Comparison of ENCODE assay signal across 12 cellular contexts in the genomic region with DNA sequence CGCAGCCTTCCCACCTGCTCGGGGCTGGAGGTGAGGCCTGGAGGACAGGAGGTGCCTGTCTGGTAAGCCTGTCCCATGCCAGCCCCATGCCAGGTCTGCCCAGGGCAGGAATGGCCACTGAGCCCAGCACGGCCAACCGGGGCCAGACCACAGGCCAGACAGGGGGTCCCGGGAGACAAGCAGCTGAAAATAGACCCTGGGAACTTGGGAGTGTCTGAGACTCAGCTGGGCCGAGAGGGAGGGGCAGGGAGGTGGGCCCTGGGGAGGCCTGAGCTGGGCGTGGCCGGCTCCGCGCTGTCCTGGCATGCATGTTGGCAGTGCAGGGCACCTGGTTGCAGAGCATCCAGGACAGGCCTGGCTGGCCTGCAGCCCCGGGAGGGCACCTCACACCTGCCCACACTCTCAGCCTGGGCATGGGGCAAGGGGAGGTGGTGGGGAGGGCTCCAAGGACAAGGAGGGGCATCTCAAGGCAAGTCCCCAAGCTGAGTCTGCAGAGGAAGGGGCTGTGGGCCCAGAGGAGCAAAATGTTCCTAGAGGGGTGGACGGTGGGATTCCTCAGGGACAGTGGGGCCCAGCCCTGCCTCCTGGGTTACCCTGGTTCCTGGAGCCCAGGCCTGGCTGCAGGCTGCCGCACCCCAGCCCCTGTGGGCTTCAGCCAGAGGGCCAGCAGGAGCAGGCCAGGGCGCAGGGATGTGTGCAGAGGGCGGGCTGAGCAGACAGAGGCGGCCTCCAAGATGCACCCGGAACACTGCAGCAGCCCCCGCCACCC. TPM values are rescaled to one million over a fixed set of nuclear protein-coding genes. Genes with fewer than 3 reads are reported as not detected.
A peak's percentile ranks its signal among the peaks of the same experiment; 100 is the strongest.
DNase-seq lines count a peak whose midpoint lies in the region; ATAC-seq, FAIRE-seq and TF ChIP-seq lines count a peak whose summit lies in the region.
"Had no signal": no experiment of that assay in that cellular context is flagged by ENCODE, and none has a peak within 500 bp of the region (broad histone marks: within the 10 kb centered on the region; RNA-seq: fewer than 3 reads in every experiment).

No MANE protein-coding gene starts in this region.

- no peak for ATAC-seq in HCT116
- ATAC-seq in stimulated activated effector memory CD8-positive, alpha-beta T cell treated with anti-CD3 and anti-CD28 coated beads, Interleukin-12 subunit alpha, Interleukin-12 subunit beta, amount 100 ng/mL, for 72 hours, result no peak
- ATAC-seq in HG03139 (IDR thresholded peaks at IDR 0.05; ENCODE audit: unreplicated experiment), result no peak
- ATAC-seq in GM19397 (IDR thresholded peaks at IDR 0.05; ENCODE audit: unreplicated experiment), result no peak

- H3K27me3 Mint-ChIP-seq in activated CD4-positive, alpha-beta memory T cell treated with anti-CD3 and anti-CD28 coated beads for 36 hours, result peaks cover 9% of the 10 kb centered on the region

- no peaks in the 10 kb centered on the region for H4K20me1 ChIP-seq in HCT116 (ENCODE audit: insufficient read depth)

- no peaks in the 10 kb centered on the region for H3K36me3 Mint-ChIP-seq in activated CD4-positive, alpha-beta memory T cell treated with anti-CD3 and anti-CD28 coated beads for 36 hours
- H3K36me3 Mint-ChIP-seq in stimulated activated effector memory CD8-positive, alpha-beta T cell treated with anti-CD3 and anti-CD28 coated beads, Interleukin-12 subunit alpha, Interleukin-12 subunit beta, amount 100 ng/mL, for 72 hours, result peaks cover 42% of the 10 kb centered on the region

- no peaks in the 10 kb centered on the region for H3K27me3 ChIP-seq in HCT116 (ENCODE audit: insufficient read depth, low read length)

- H3K9me3 Mint-ChIP-seq in activated CD4-positive, alpha-beta memory T cell treated with anti-CD3 and anti-CD28 coated beads for 36 hours, result no peaks in the 10 kb centered on the region
- H3K9me3 Mint-ChIP-seq in stimulated activated effector memory CD8-positive, alpha-beta T cell treated with anti-CD3 and anti-CD28 coated beads, Interleukin-12 subunit alpha, Interleukin-12 subunit beta, amount 100 ng/mL, for 72 hours, result no peaks in the 10 kb centered on the region
- H3K9me3 Mint-ChIP-seq: stimulated activated naive CD8-positive, alpha-beta T cell treated with anti-CD3 and anti-CD28 coated beads, Interleukin-15, Interleukin-2, amounts not matched to agents 100 ng/mL and 50 ng/mL, for 24 hours had no signal

- intact Hi-C loops in HCT116 (cut with micrococcal nuclease), result no loop called here
- intact Hi-C loops in activated CD4-positive, alpha-beta memory T cell treated with anti-CD3 and anti-CD28 coated beads for 36 hours (cut with micrococcal nuclease), result no loop called here
- intact Hi-C loops in kidney (cut with DNase I), result no loop called here

- BruUV-seq in HCT116 (replicated peaks; lab: Mats Ljungman, UMichigan), result no TSS peak

- DNase-seq in HCT116 (ENCODE audit: low read depth, low spot score), result no peak
- DNase-seq in activated CD4-positive, alpha-beta memory T cell treated with anti-CD3 and anti-CD28 coated beads for 36 hours, result no peak
- no peak for DNase-seq in kidney
- DNase-seq in stimulated activated effector memory CD8-positive, alpha-beta T cell treated with anti-CD3 and anti-CD28 coated beads, Interleukin-12 subunit alpha, Interleukin-12 subunit beta, amount 100 ng/mL, for 72 hours (ENCODE audit: low spot score in 2 of 2), result no peak
- DNase-seq in NCI-H1436 treated with DMSO at 0.1 percent for 48 hours (lab: John Stamatoyannopoulos, UW), result no peak
- DNase-seq: islet precursor cell; NCI-H524; stimulated activated CD4-positive, alpha-beta T cell treated with anti-CD3 and anti-CD28 coated beads, Interleukin-12 subunit alpha, Interleukin-12 subunit beta, amount 100 ng/mL, for 4 hours had no signal

- no peak overlapping the region for H2AFZ ChIP-seq in HCT116 (ENCODE audit: low read depth, low read length, poor library complexity, severe bottlenecking)

- CTCF ChIA-PET in HCT116 (lab: Charles Lee), result no interaction called here
- CTCF ChIA-PET in activated CD4-positive, alpha-beta memory T cell treated with anti-CD3 and anti-CD28 coated beads for 36 hours (lab: Charles Lee), result interaction anchor here (3.2 kb wide), 1 partner anchor 7 kb away, joined by 177 read pairs; the partner anchor contains the start of gene TEDC1

- no peaks in the 10 kb centered on the region for H3K9me3 ChIP-seq in HCT116 (ENCODE audit: control insufficient read depth in 1 of 2, insufficient read depth in 1 of 2, low read depth in 1 of 2, low read length in 2 of 2)
- no peaks in the 10 kb centered on the region for H3K9me3 ChIP-seq in kidney (ENCODE audit: control insufficient read depth in 1 of 2, low read length in 2 of 2)

- no peaks in the 10 kb centered on the region for H3K9me2 ChIP-seq in HCT116 (ENCODE audit: insufficient read depth)

- no peaks in the 10 kb centered on the region for H3K36me3 ChIP-seq in HCT116 (ENCODE audit: control insufficient read depth in 1 of 2, insufficient read depth in 2 of 2, low read length in 2 of 2)
- H3K36me3 ChIP-seq in kidney (ENCODE audit: control insufficient read depth in 1 of 2, insufficient read depth in 2 of 2, low read length in 2 of 2), result peaks cover 0 to 5% of the 10 kb centered on the region in 2 donors

- H3K79me2 ChIP-seq in HCT116 (ENCODE audit: insufficient read depth, low read length), result peaks cover 5% of the 10 kb centered on the region; the same call in 1 of the 2 replicates

- peaks cover 59% of the 10 kb centered on the region for H3K4me1 Mint-ChIP-seq in activated CD4-positive, alpha-beta memory T cell treated with anti-CD3 and anti-CD28 coated beads for 36 hours (ENCODE audit: low read depth)
- H3K4me1 Mint-ChIP-seq in stimulated activated effector memory CD8-positive, alpha-beta T cell treated with anti-CD3 and anti-CD28 coated beads, Interleukin-12 subunit alpha, Interleukin-12 subunit beta, amount 100 ng/mL, for 72 hours, result peaks cover 52% of the 10 kb centered on the region

- no peak for TF ChIP-seq POLR2A in HCT116 (IDR thresholded peaks at IDR 0.05; ENCODE audit: borderline replicate concordance, extremely low read depth, insufficient read depth, insufficient read length)

- FAIRE-seq in kidney (lab: Jason Lieb, UNC), result no peak
- FAIRE-seq: endometrium had no signal

- H3K9ac ChIP-seq in HCT116 (ENCODE audit: low read length) (peak overlapping the region; percentile 99; the same call in 1 of the 2 replicates), kidney (ENCODE audit: low read length in 2 of 2) (no peak overlapping the region)

- H3K27ac ChIP-seq in HCT116 (ENCODE audit: low read depth, low read length) (no peak overlapping the region; the same call in 1 of the 2 replicates), kidney (ENCODE audit: low read depth in 2 of 2, low read length in 2 of 2) (peak overlapping the region; percentile 96 to 99)

- RAD21 ChIA-PET in HCT116 (lab: Charles Lee; ENCODE audit: low non-redundant PET in 1 of 2, low total read pairs in 2 of 2, uncharacterized antibody in 2 of 2, unreplicated experiment in 2 of 2), result no interaction called here

- H3K4me1 ChIP-seq in HCT116 (ENCODE audit: control insufficient read depth in 1 of 2, insufficient read depth in 2 of 2, low read length in 2 of 2) (peaks cover 28 to 81% of the 10 kb centered on the region in 2 experiments), kidney (ENCODE audit: control insufficient read depth in 1 of 2, insufficient read depth in 1 of 2, low read depth in 1 of 2, low read length in 2 of 2) (peaks cover 21 to 43% of the 10 kb centered on the region in 2 donors)

- H3K4me3 ChIP-seq in HCT116 (replicated peaks in 1 of 2; ENCODE audit: low read depth in 1 of 2, low read length in 2 of 2) (no peak overlapping the region), kidney (ENCODE audit: low read length in 2 of 2) (no peak overlapping the region)

- no peak for TF ChIP-seq CTCF in HCT116 (IDR thresholded peaks at IDR 0.05 in 2 of 3, conservative IDR thresholded peaks at IDR 0.05 in 1 of 3; ENCODE audit: borderline replicate concordance in 1 of 3, insufficient read depth in 1 of 3, low read depth in 2 of 3, low read length in 2 of 3)
- TF ChIP-seq CTCF in kidney (IDR thresholded peaks at IDR 0.05; ENCODE audit: borderline replicate concordance, extremely low read depth, insufficient read depth), result no peak

- H3K27ac Mint-ChIP-seq in activated CD4-positive, alpha-beta memory T cell treated with anti-CD3 and anti-CD28 coated beads for 36 hours, result peak overlapping the region; percentile 92
- peak overlapping the region; percentile 100 for H3K27ac Mint-ChIP-seq in stimulated activated effector memory CD8-positive, alpha-beta T cell treated with anti-CD3 and anti-CD28 coated beads, Interleukin-12 subunit alpha, Interleukin-12 subunit beta, amount 100 ng/mL, for 72 hours

- POLR2A ChIA-PET in HCT116 (lab: Charles Lee), result no interaction called here
- POLR2A ChIA-PET in activated CD4-positive, alpha-beta memory T cell treated with anti-CD3 and anti-CD28 coated beads for 36 hours (lab: Charles Lee), result interaction anchor here (3.0 kb wide), 1 partner anchor 7 kb away, joined by 55 read pairs; the partner anchor contains the start of gene TEDC1

- no peak for TF ChIP-seq RAD21 in HCT116 (IDR thresholded peaks at IDR 0.05; ENCODE audit: low read depth)

- H3K4me2 ChIP-seq in HCT116 (ENCODE audit: low read length), result peak overlapping the region; percentile 23; the same call in 1 of the 2 replicates

- H3K4me3 Mint-ChIP-seq in activated CD4-positive, alpha-beta memory T cell treated with anti-CD3 and anti-CD28 coated beads for 36 hours, result no peak overlapping the region
- no peak overlapping the region for H3K4me3 Mint-ChIP-seq in stimulated activated effector memory CD8-positive, alpha-beta T cell treated with anti-CD3 and anti-CD28 coated beads, Interleukin-12 subunit alpha, Interleukin-12 subunit beta, amount 100 ng/mL, for 72 hours

TF ChIP-seq in HCT116, 20 proteins besides CTCF, POLR2A, EP300 and RAD21 (continues in another document):
- no peak for TF ChIP-seq ZFX (IDR thresholded peaks at IDR 0.05)

RNA-seq across cellular contexts. Expression of gene CRIP1, which starts 3.2 kb away (rescaled TPM):
- total RNA-seq in HCT116 (2021; ENCODE audit: unreplicated experiment) (260 TPM), kidney (381 TPM)
- polyA plus RNA-seq in HCT116 (2012), result 613 and 656 TPM in 2 replicates
- total RNA-seq in activated CD4-positive, alpha-beta memory T cell treated with anti-CD3 and anti-CD28 coated beads for 36 hours, result 100 to 1,000 TPM; 390 to 397 TPM
- 272 TPM for polyA plus RNA-seq in kidney (ENCODE audit: insufficient read depth, low read depth, low replicate concordance)

RNA-seq across cellular contexts. Expression of gene TEDC1, which starts 7.6 kb away (rescaled TPM):
- total RNA-seq in HCT116 (2021; ENCODE audit: unreplicated experiment) (40.4 TPM), kidney (13.2 TPM)
- 30.8 and 33.5 TPM in 2 replicates for polyA plus RNA-seq in HCT116 (2012)
- 10 to 100 TPM; 40.2 to 44.8 TPM for total RNA-seq in activated CD4-positive, alpha-beta memory T cell treated with anti-CD3 and anti-CD28 coated beads for 36 hours
- 6.9 TPM for polyA plus RNA-seq in kidney (ENCODE audit: insufficient read depth, low read depth, low replicate concordance)

RNA-seq across cellular contexts. Expression of gene CRIP2, which starts 8.9 kb away (rescaled TPM):
- 31.1 TPM for total RNA-seq in HCT116 (2021; ENCODE audit: unreplicated experiment)
- polyA plus RNA-seq in HCT116 (2012), result 37.8 and 43.3 TPM in 2 replicates
- 1 to 10 TPM; 2.7 to 2.8 TPM for total RNA-seq in activated CD4-positive, alpha-beta memory T cell treated with anti-CD3 and anti-CD28 coated beads for 36 hours
- total RNA-seq in kidney, result 357 TPM
- 338 TPM for polyA plus RNA-seq in kidney (ENCODE audit: insufficient read depth, low read depth, low replicate concordance)

RNA-seq across cellular contexts. Expression of gene TMEM121, which starts 42.9 kb away (rescaled TPM):
- total RNA-seq in HCT116 (2021; ENCODE audit: unreplicated experiment) (5.5 TPM), kidney (3.1 TPM)
- 3.4 and 4.6 TPM in 2 replicates for polyA plus RNA-seq in HCT116 (2012)
- total RNA-seq in activated CD4-positive, alpha-beta memory T cell treated with anti-CD3 and anti-CD28 coated beads for 36 hours, result 10 to 100 TPM in 1 of 2 experiments, 1 to 10 TPM in 1; 9.7 to 10.2 TPM
- polyA plus RNA-seq in kidney (ENCODE audit: insufficient read depth, low read depth, low replicate concordance), result 4.1 TPM

Comparison
In these comparisons a context has a peak if more than half of its experiments do, and no peak if none do; other contexts are left out.
1. RNA of gene CRIP2, which starts 8.9 kb away (total RNA-seq): 357 TPM in kidney (single experiment); 31.1 TPM in HCT116 (single experiment) and 2.7 to 2.8 TPM in activated CD4-positive, alpha-beta memory T cell treated with anti-CD3 and anti-CD28 coated beads for 36 hours; every median in the first group is over 10 times any median in the second.